15 cellular contexts compared by ENCODE assay signal in the genomic region with DNA sequence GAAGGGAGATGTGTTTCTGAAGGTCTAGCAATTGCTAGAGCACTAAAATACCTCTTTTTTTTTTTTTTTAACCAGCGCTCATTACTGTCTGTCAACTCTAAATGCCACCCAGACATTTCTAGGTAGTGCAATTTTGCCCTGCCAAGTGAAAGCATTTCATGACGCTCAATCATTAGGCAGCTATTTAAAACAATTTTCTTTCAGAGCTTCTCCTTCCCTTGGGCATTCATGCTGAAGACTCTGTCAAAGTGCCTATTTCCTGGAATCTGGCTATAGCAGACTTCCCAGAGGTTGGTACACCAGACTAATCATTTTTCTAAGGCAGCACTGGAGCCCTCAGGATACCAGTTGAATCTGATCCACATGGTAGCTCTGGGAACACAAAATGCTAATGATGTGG.
DNase-seq lines count a peak whose midpoint lies in the region; ATAC-seq and TF ChIP-seq lines count a peak whose summit lies in the region.
"Had no signal": no experiment of that assay in that cellular context is flagged by ENCODE, and none has a peak within 500 bp of the region (broad histone marks: within the 10 kb centered on the region; RNA-seq: fewer than 3 reads in every experiment).

No MANE protein-coding gene starts in this region.

- CTCF ChIA-PET in A673 (lab: Charles Lee) = no interaction called here
- CTCF ChIA-PET in CD4-positive, alpha-beta T cell (lab: Charles Lee) = interaction anchor here (0.6 to 1.9 kb wide), 5 partner anchors 10 to 508 kb away, joined by 3 to 4 read pairs (median 3); no protein-coding TSS in a partner anchor
- CTCF ChIA-PET in activated CD8-positive, alpha-beta T cell treated with anti-CD3 and anti-CD28 coated beads for 36 hours (lab: Charles Lee) = interaction anchor here (0.6 to 2.2 kb wide), 4 partner anchors 10 to 508 kb away, joined by 4 to 7 read pairs (median 6); no protein-coding TSS in a partner anchor

- no peak for ATAC-seq in CD4-positive, alpha-beta T cell (ENCODE audit: poor library complexity)
- ATAC-seq in activated CD8-positive, alpha-beta T cell treated with anti-CD3 and anti-CD28 coated beads for 36 hours = no peak
- ATAC-seq in GM21529 (IDR thresholded peaks at IDR 0.05; ENCODE audit: unreplicated experiment) = no peak
- ATAC-seq: sciatic nerve had no signal

- H3K4me3 ChIP-seq in A673 (ENCODE audit: low read depth, low read length, poor library complexity, severe bottlenecking) (no peak overlapping the region), BE2C (ENCODE audit: low read depth, low read length) (no peak overlapping the region)

- intact Hi-C loops in A673 (cut with micrococcal nuclease; ENCODE audit: unreplicated experiment) = no loop called here
- intact Hi-C loops in CD4-positive, alpha-beta T cell (cut with DNase I, micrococcal nuclease) = no loop called here
- intact Hi-C loops in activated CD8-positive, alpha-beta T cell treated with anti-CD3 and anti-CD28 coated beads for 36 hours (cut with micrococcal nuclease) = no loop called here

- H3K27me3 Mint-ChIP-seq in CD4-positive, alpha-beta T cell = no peaks in the 10 kb centered on the region
- no peaks in the 10 kb centered on the region for H3K27me3 Mint-ChIP-seq in activated CD8-positive, alpha-beta T cell treated with anti-CD3 and anti-CD28 coated beads for 36 hours

- POLR2A ChIA-PET in A673 (lab: Charles Lee; ENCODE audit: low non-redundant PET) = no interaction called here
- POLR2A ChIA-PET in CD4-positive, alpha-beta T cell (lab: Charles Lee) = interaction anchor here (1.4 to 2.5 kb wide), 2 partner anchors 10 to 14 kb away, joined by 4 to 20 read pairs; no protein-coding TSS in a partner anchor
- POLR2A ChIA-PET in activated CD8-positive, alpha-beta T cell treated with anti-CD3 and anti-CD28 coated beads for 36 hours (lab: Charles Lee) = interaction anchor here (0.9 kb wide), 1 partner anchor 280 kb away, joined by 3 read pairs; no protein-coding TSS in a partner anchor

- H3K27me3 ChIP-seq in A673 (replicated peaks; ENCODE audit: insufficient read depth, low read depth, low read length, poor library complexity) (no peaks in the 10 kb centered on the region), BE2C (no peaks in the 10 kb centered on the region)
- H3K27me3 ChIP-seq in CD4-positive, alpha-beta T cell (ENCODE audit: control insufficient read depth, insufficient read depth, low read length) = no peaks in the 10 kb centered on the region
- H3K27me3 ChIP-seq: brain microvascular endothelial cell had no signal

- peaks cover 64% of the 10 kb centered on the region for H3K4me1 Mint-ChIP-seq in CD4-positive, alpha-beta T cell (ENCODE audit: low read depth)
- peaks cover 56% of the 10 kb centered on the region for H3K4me1 Mint-ChIP-seq in activated CD8-positive, alpha-beta T cell treated with anti-CD3 and anti-CD28 coated beads for 36 hours (ENCODE audit: low read depth)

- peaks cover 2% of the 10 kb centered on the region for H3K9me3 Mint-ChIP-seq in CD4-positive, alpha-beta T cell
- H3K9me3 Mint-ChIP-seq in activated CD8-positive, alpha-beta T cell treated with anti-CD3 and anti-CD28 coated beads for 36 hours = peaks cover 11% of the 10 kb centered on the region

- H3K27ac Mint-ChIP-seq in CD4-positive, alpha-beta T cell = peak overlapping the region; percentile 73
- peak overlapping the region; percentile 94 for H3K27ac Mint-ChIP-seq in activated CD8-positive, alpha-beta T cell treated with anti-CD3 and anti-CD28 coated beads for 36 hours
- H3K27ac Mint-ChIP-seq: immature natural killer cell had no signal

- peaks cover 4% of the 10 kb centered on the region for H3K9me3 ChIP-seq in A673 (ENCODE audit: low read depth, low read length, poor library complexity, severe bottlenecking)
- peaks cover 3% of the 10 kb centered on the region for H3K9me3 ChIP-seq in CD4-positive, alpha-beta T cell (ENCODE audit: control insufficient read depth, low read length)
- H3K9me3 ChIP-seq in BE2C = no peaks in the 10 kb centered on the region; the same call in 1 of the 2 replicates

- H3K36me3 ChIP-seq in A673 (ENCODE audit: insufficient read depth, low read length, poor library complexity, severe bottlenecking) (no peaks in the 10 kb centered on the region), BE2C (no peaks in the 10 kb centered on the region)
- H3K36me3 ChIP-seq: brain microvascular endothelial cell had no signal

- H3K36me3 Mint-ChIP-seq in CD4-positive, alpha-beta T cell (ENCODE audit: low read depth) = peaks cover 4% of the 10 kb centered on the region
- peaks cover 11% of the 10 kb centered on the region for H3K36me3 Mint-ChIP-seq in activated CD8-positive, alpha-beta T cell treated with anti-CD3 and anti-CD28 coated beads for 36 hours (ENCODE audit: low read depth)

- peak overlapping the region; percentile 63 for H3K4me3 Mint-ChIP-seq in CD4-positive, alpha-beta T cell
- no peak overlapping the region for H3K4me3 Mint-ChIP-seq in activated CD8-positive, alpha-beta T cell treated with anti-CD3 and anti-CD28 coated beads for 36 hours
- H3K4me3 Mint-ChIP-seq: immature natural killer cell had no signal

- H3K4me1 ChIP-seq in A673 (ENCODE audit: insufficient read depth, low read length, poor library complexity, severe bottlenecking) (no peaks in the 10 kb centered on the region), BE2C (peaks cover 38% of the 10 kb centered on the region)

- no TSS peak for BruUV-seq in A673 (replicated peaks; lab: Mats Ljungman, UMichigan)

- TF ChIP-seq CTCF in A673 (conservative IDR thresholded peaks at IDR 0.05; ENCODE audit: low read depth, low read length) (no peak), BE2C (IDR thresholded peaks at IDR 0.05; ENCODE audit: low read depth, low read length) (no peak)
- TF ChIP-seq CTCF in CD4-positive, alpha-beta T cell (IDR thresholded peaks at IDR 0.05) = no peak
- no peak for TF ChIP-seq CTCF in activated CD8-positive, alpha-beta T cell treated with anti-CD3 and anti-CD28 coated beads for 36 hours (IDR thresholded peaks at IDR 0.05)

- peak; percentile 56 for DNase-seq in A673 (ENCODE audit: low spot score)
- DNase-seq in CD4-positive, alpha-beta T cell = no peak
- DNase-seq in activated CD8-positive, alpha-beta T cell treated with anti-CD3 and anti-CD28 coated beads for 36 hours = no peak
- peak; percentile 67 for DNase-seq in medulla oblongata (ENCODE audit: extremely low spot score)
- no peak for DNase-seq in SW 1271 (lab: John Stamatoyannopoulos, UW)
- DNase-seq in BE2C = no peak
- DNase-seq in NCI-H82 treated with DMSO at 0.1 percent for 48 hours (lab: John Stamatoyannopoulos, UW; ENCODE audit: unreplicated experiment) = no peak
- DNase-seq: brain microvascular endothelial cell; effector CD8-positive, alpha-beta T cell; foreskin fibroblast; immature natural killer cell; NCI-H1436 treated with DMSO at 0.1 percent for 48 hours; NCI-H526 treated with DMSO at 0.1 percent for 48 hours had no signal

- no peak overlapping the region for H3K27ac ChIP-seq in A673 (ENCODE audit: low read depth, low read length, poor library complexity, severe bottlenecking)
- no peak overlapping the region for H3K27ac ChIP-seq in CD4-positive, alpha-beta T cell (ENCODE audit: low read depth, low read length)
- H3K27ac ChIP-seq: brain microvascular endothelial cell had no signal

Comparison
In these comparisons a context has a peak if more than half of its experiments do, and no peak if none do; other contexts are left out.
1. DNase-seq: peak in A673 (single experiment) and medulla oblongata (single experiment); none in CD4-positive, alpha-beta T cell (0 of 10), activated CD8-positive, alpha-beta T cell treated with anti-CD3 and anti-CD28 coated beads for 36 hours (single experiment), SW 1271 (0 of 2), BE2C (single experiment) and NCI-H82 treated with DMSO at 0.1 percent for 48 hours (single experiment).